10 cellular contexts compared by ENCODE assay signal in genomic region chr21:33025471-33026298, GRCh38. TPM values are rescaled to one million over a fixed set of nuclear protein-coding genes. Genes with fewer than 3 reads are reported as not detected.
A peak's percentile ranks its signal among the peaks of the same experiment; 100 is the strongest.
DNase-seq lines count a peak whose midpoint lies in the region; ATAC-seq and TF ChIP-seq lines count a peak whose summit lies in the region.
"Had no signal": no experiment of that assay in that cellular context is flagged by ENCODE, and none has a peak within 500 bp of the region (broad histone marks: within the 10 kb centered on the region; RNA-seq: fewer than 3 reads in every experiment).

TSS of gene OLIG2 (plus strand) at chr21:33025935. CDS start at chr21:33026863, 928 bp downstream.

- H3K9me3 ChIP-seq in MM.1S (replicated peaks; ENCODE audit: insufficient read depth, low read length): no peaks in the 10 kb centered on the region
- H3K9me3 ChIP-seq in transverse colon: no peaks in the 10 kb centered on the region
- H3K9me3 ChIP-seq: upper lobe of left lung had no signal

- H3K9me2 ChIP-seq in MM.1S (replicated peaks; ENCODE audit: insufficient read depth, low read length): no peaks in the 10 kb centered on the region

- intact Hi-C loops in natural killer cell (cut with micrococcal nuclease): loop anchor here (10.0 kb wide), 1 partner anchor 99 kb away; no protein-coding TSS in a partner anchor
- intact Hi-C loops in transverse colon (cut with DNase I; ENCODE audit: low total_unique reads): no loop called here

- DNase-seq in D341Med (ENCODE audit: low spot score) (peak; percentile 88), MM.1S (peak; percentile 66), amygdala (lab: John Stamatoyannopoulos, UW) (peak in 55 of 56 donors; percentile 50 to 97 (median 91)), natural killer cell (no peak), ACHN (no peak), NCI-H446 treated with DMSO at 0.1 percent for 48 hours (lab: John Stamatoyannopoulos, UW) (no peak), transverse colon (no peak)
- DNase-seq: left cardiac atrium had no signal

- peak within 1 kb of the TSS; percentile 67 for H3K4me2 ChIP-seq in MM.1S (ENCODE audit: low read depth, low read length)

- H3F3A ChIP-seq in MM.1S (ENCODE audit: insufficient read depth, low read length): no peaks in the 10 kb centered on the region

- H3K27me3 ChIP-seq in MM.1S (replicated peaks; ENCODE audit: insufficient read depth, low read length): peaks cover 79% of the 10 kb centered on the region
- H3K27me3 ChIP-seq in transverse colon: peaks cover 100% of the 10 kb centered on the region

- no peaks in the 10 kb centered on the region for H3K79me2 ChIP-seq in MM.1S (ENCODE audit: low read length)

- no peaks in the 10 kb centered on the region for H3K9me3 Mint-ChIP-seq in natural killer cell

- no peak for TF ChIP-seq POLR2A in transverse colon (IDR thresholded peaks at IDR 0.05)

- H4K20me1 ChIP-seq in MM.1S (ENCODE audit: insufficient read depth, low read length): no peaks in the 10 kb centered on the region

- peak within 1 kb of the TSS; percentile 42 to 80 for H3K27ac Mint-ChIP-seq in natural killer cell

- peak within 1 kb of the TSS; percentile 78 for H3K4me3 Mint-ChIP-seq in natural killer cell

- peak within 1 kb of the TSS; percentile 61 for H3K4me3 ChIP-seq in MM.1S (ENCODE audit: low read length)
- H3K4me3 ChIP-seq in transverse colon: no peak within 1 kb of the TSS

- peaks cover 63 to 72% of the 10 kb centered on the region in 2 donors for H3K27me3 Mint-ChIP-seq in natural killer cell (ENCODE audit: low read depth in 2 of 2)

- in situ Hi-C loops in ACHN (cut with HindIII; ENCODE audit: low pct_ligation_motif_present, low pct_unique_long_range_greater_than_20kb, low sequenced_read_pairs) (no loop called here), transverse colon (cut with MboI; ENCODE audit: low pct_ligation_motif_present in 1 of 4, low pct_unique_long_range_greater_than_20kb in 1 of 4, low sequenced_read_pairs in 3 of 4) (no loop called here)

- TF ChIP-seq CTCF in MM.1S (IDR thresholded peaks at IDR 0.05; ENCODE audit: low read length) (no peak), natural killer cell (IDR thresholded peaks at IDR 0.05) (no peak), transverse colon (IDR thresholded peaks at IDR 0.05) (no peak)

- H3K4me1 Mint-ChIP-seq in natural killer cell: peaks cover 51 to 63% of the 10 kb centered on the region in 2 donors

- H3K27ac ChIP-seq in MM.1S (ENCODE audit: low read length) (no peak within 1 kb of the TSS), transverse colon (no peak within 1 kb of the TSS)
- H3K27ac ChIP-seq: upper lobe of left lung had no signal

- peak within 1 kb of the TSS; percentile 65 for H2AFZ ChIP-seq in MM.1S (ENCODE audit: low read length)

- TF ChIP-seq EP300 in transverse colon (IDR thresholded peaks at IDR 0.05; ENCODE audit: low read depth): no peak

- H3K9ac ChIP-seq in MM.1S (ENCODE audit: low read length): peak within 1 kb of the TSS; percentile 8; the same call in 1 of the 2 replicates

- 19 to 30% methylated on average over 2 to 44 of the region's 52 CpGs for WGBS in transverse colon (ENCODE audit: low coverage in 1 of 2), 2 donors

- no peaks in the 10 kb centered on the region for H3K36me3 ChIP-seq in MM.1S (replicated peaks; ENCODE audit: insufficient read depth, low read length)
- H3K36me3 ChIP-seq in transverse colon: no peaks in the 10 kb centered on the region
- H3K36me3 ChIP-seq: upper lobe of left lung had no signal

- H3K4me1 ChIP-seq in MM.1S (ENCODE audit: low read length) (no peaks in the 10 kb centered on the region), transverse colon (peaks cover 0 to 50% (median 18%) of the 10 kb centered on the region in 4 donors)

- peaks cover 6% of the 10 kb centered on the region for H3K36me3 Mint-ChIP-seq in natural killer cell

- ATAC-seq in natural killer cell: no peak
- ATAC-seq in HG02870 (IDR thresholded peaks at IDR 0.05; ENCODE audit: unreplicated experiment): no peak

RNA-seq across cellular contexts. Expression of gene OLIG2, which starts in this region (rescaled TPM):
- not detected for total RNA-seq in natural killer cell
- not detected for total RNA-seq in transverse colon
- total RNA-seq: left cardiac atrium, upper lobe of left lung had no signal

Comparison
In these comparisons a context has a peak if more than half of its experiments do, and no peak if none do; other contexts are left out.
1. DNase-seq: peak in D341Med (single experiment), MM.1S (single experiment) and amygdala (55 of 56); none in natural killer cell (single experiment), ACHN (single experiment), NCI-H446 treated with DMSO at 0.1 percent for 48 hours (single experiment) and transverse colon (single experiment).